In genomic region chr11:123261345-123262106, GRCh38 we compare ENCODE assay signal across 8 cellular contexts.
A peak's percentile ranks its signal among the peaks of the same experiment; 100 is the strongest.
DNase-seq lines count a peak whose midpoint lies in the region; ATAC-seq and TF ChIP-seq lines count a peak whose summit lies in the region.

No MANE protein-coding gene starts in this region.

- TF ChIP-seq CTCF in AG10803 (conservative IDR thresholded peaks at IDR 0.05; ENCODE audit: low read length), result peak; percentile 93
- TF ChIP-seq CTCF in ascending aorta (IDR thresholded peaks at IDR 0.05), result peak; percentile 73 to 93 (median 93)

- no peaks in the 10 kb centered on the region; the same call in 1 of the 2 replicates for H3K27me3 ChIP-seq in MG63
- H3K27me3 ChIP-seq in ascending aorta, result no peaks in the 10 kb centered on the region

- intact Hi-C loops in ascending aorta (cut with DNase I), result loop anchor here (5.0 kb wide), 1 partner anchor 159 kb away; no protein-coding TSS in a partner anchor
- intact Hi-C loops in sciatic nerve (cut with DNase I), result no loop called here

- H3K36me3 ChIP-seq in MG63, result no peaks in the 10 kb centered on the region
- H3K36me3 ChIP-seq in ascending aorta, result no peaks in the 10 kb centered on the region

- H3K4me1 ChIP-seq in ascending aorta, result no peaks in the 10 kb centered on the region

- peak; percentile 62 for DNase-seq in AG10803 (ENCODE audit: low read depth)
- DNase-seq in GM19240 (ENCODE audit: insufficient read length, low spot score), result peak; percentile 31
- DNase-seq in MG63, result peak; percentile 76
- peak; percentile 3 for DNase-seq in T-helper 22 cell (ENCODE audit: low read depth)
- peak in 1 of 2 donors; percentile 84 for DNase-seq in ascending aorta (ENCODE audit: low spot score in 2 of 2)
- DNase-seq in hippocampal formation (lab: John Stamatoyannopoulos, UW), result peak; percentile 53 to 56
- DNase-seq in sciatic nerve (ENCODE audit: low spot score), result peak; percentile 89

- ATAC-seq in sciatic nerve (peak; percentile 91), GM19035 (IDR thresholded peaks at IDR 0.05; ENCODE audit: unreplicated experiment) (no peak)

- H3K4me3 ChIP-seq in AG10803 (ENCODE audit: low read length) (peak overlapping the region; percentile 36), MG63 (peak overlapping the region; percentile 24; the same call in 1 of the 2 replicates), ascending aorta (peak overlapping the region; percentile 43 to 50)

- H3K9me3 ChIP-seq in MG63 (no peaks in the 10 kb centered on the region), ascending aorta (no peaks in the 10 kb centered on the region)

- H3K27ac ChIP-seq in ascending aorta, result no peak overlapping the region
